ENCODE assay signal across 8 cellular contexts in the genomic region with DNA sequence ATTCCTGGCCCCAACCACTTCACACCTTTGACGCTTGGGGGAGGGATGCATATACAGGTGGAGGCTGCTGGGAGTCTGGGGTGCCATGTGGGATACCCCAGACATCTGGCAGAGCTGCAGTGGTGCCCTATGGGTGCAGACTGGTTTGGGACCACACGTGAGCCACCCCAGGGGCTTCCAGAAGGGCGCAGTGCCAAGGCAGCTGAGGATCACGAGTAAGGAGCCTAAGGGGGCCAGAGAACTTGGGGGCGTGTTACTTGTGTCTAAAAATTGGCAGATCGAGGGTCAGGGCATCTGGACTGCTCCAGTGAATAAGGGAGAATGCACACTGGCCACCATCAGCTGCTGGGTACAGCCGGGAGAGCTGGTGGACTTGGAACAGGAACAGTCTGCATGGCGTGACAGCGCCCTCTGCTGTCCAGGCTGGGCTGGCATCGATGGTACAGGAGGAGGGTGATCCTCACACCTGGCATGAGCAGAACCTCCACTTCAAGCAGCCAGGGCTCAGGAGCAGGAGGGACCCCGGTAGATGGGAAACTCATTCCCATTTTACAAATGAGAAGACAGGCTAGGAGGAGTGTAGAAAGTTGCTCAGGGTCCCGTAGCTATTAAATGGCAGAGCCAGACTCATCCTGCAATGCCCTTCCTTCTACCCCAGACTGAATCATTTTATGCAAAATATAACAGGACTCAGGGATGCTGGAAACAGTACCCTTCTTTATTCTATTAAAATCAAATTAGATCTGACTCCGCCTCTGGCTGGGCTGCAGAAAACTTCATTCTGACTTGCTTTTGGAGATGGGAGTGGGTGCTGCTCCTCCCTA.
DNase-seq lines count a peak whose midpoint lies in the region; ATAC-seq and TF ChIP-seq lines count a peak whose summit lies in the region.

No MANE protein-coding gene starts in this region.

- H3K36me3 ChIP-seq in CD8-positive, alpha-beta memory T cell (ENCODE audit: insufficient read depth, low read length): no peaks in the 10 kb centered on the region

- TF ChIP-seq CTCF in WI38 (IDR thresholded peaks at IDR 0.05; ENCODE audit: low read depth, low read length) (peak; percentile 91), MCF 10A (IDR thresholded peaks at IDR 0.05; ENCODE audit: unreplicated experiment) (peak; percentile 97)

- H3K27ac ChIP-seq in CD8-positive, alpha-beta memory T cell (ENCODE audit: low read depth, low read length): no peak overlapping the region

- H3K27ac Mint-ChIP-seq in CD8-positive, alpha-beta memory T cell: peak overlapping the region in 1 of 8 donors; percentile 61
- no peak overlapping the region for H3K27ac Mint-ChIP-seq in MCF 10A (ENCODE audit: low read depth, unreplicated experiment)

- POLR2A ChIA-PET in CD8-positive, alpha-beta memory T cell (lab: Charles Lee): no interaction called here
- POLR2A ChIA-PET in HEK293T (lab: Yijun Ruan, JAX) (interaction anchor here (0.8 to 2.1 kb wide), 2 partner anchors 85 to 292 kb away, joined by 3 to 6 read pairs; a partner anchor contains a TSS), MCF 10A (lab: Yijun Ruan, JAX) (interaction anchor here (0.6 to 1.8 kb wide), 7 partner anchors 44 to 187 kb away, joined by 3 to 10 read pairs (median 3); no protein-coding TSS in a partner anchor)

- H3K4me3 Mint-ChIP-seq in CD8-positive, alpha-beta memory T cell: peak overlapping the region in 1 of 7 donors; percentile 1
- H3K4me3 Mint-ChIP-seq in MCF 10A (ENCODE audit: unreplicated experiment): no peak overlapping the region

- peaks cover 14 to 27% of the 10 kb centered on the region in 2 donors for H3K27me3 Mint-ChIP-seq in CD8-positive, alpha-beta memory T cell
- no peaks in the 10 kb centered on the region for H3K27me3 Mint-ChIP-seq in MCF 10A (ENCODE audit: insufficient read depth, unreplicated experiment)

- BruUV-seq in MCF 10A (replicated peaks; lab: Mats Ljungman, UMichigan): no TSS peak

- no peak for ATAC-seq in GM19467 (IDR thresholded peaks at IDR 0.05; ENCODE audit: unreplicated experiment)

- CTCF ChIA-PET in CD8-positive, alpha-beta memory T cell (lab: Charles Lee): interaction anchor here (0.6 to 4.2 kb wide), 25 partner anchors 9 to 266 kb away, joined by 3 to 23 read pairs (median 3); no protein-coding TSS in a partner anchor
- CTCF ChIA-PET in HEK293T (lab: Yijun Ruan, JAX) (interaction anchor here (0.6 to 5.5 kb wide), 16 partner anchors 9 to 179 kb away, joined by 3 to 44 read pairs (median 4); a partner anchor contains a TSS), MCF 10A (lab: Yijun Ruan, JAX) (interaction anchor here (0.6 to 6.9 kb wide), 47 partner anchors 10 to 514 kb away, joined by 3 to 153 read pairs (median 6); a partner anchor contains a TSS)

- H3K36me3 Mint-ChIP-seq in CD8-positive, alpha-beta memory T cell: no peaks in the 10 kb centered on the region
- no peaks in the 10 kb centered on the region for H3K36me3 Mint-ChIP-seq in MCF 10A (ENCODE audit: insufficient read depth, unreplicated experiment)

- no peak overlapping the region for H3K4me3 ChIP-seq in CD8-positive, alpha-beta memory T cell (ENCODE audit: low read length)
- H3K4me3 ChIP-seq in WI38 (ENCODE audit: low read depth, low read length): no peak overlapping the region

- DNase-seq in CD8-positive, alpha-beta memory T cell: peak; percentile 62 to 82 (median 75)
- DNase-seq in HEK293T (ENCODE audit: extremely low spot score): peak; percentile 85
- peak; percentile 74 for DNase-seq in NCI-H2227 treated with DMSO at 0.1 percent for 48 hours (lab: John Stamatoyannopoulos, UW)
- DNase-seq in MCF 10A (ENCODE audit: unreplicated experiment): peak; percentile 84
- peak; percentile 91 for DNase-seq in iPS-NIHi7 (ENCODE audit: extremely low spot score)
- peak; percentile 78 for DNase-seq in stimulated activated CD4-positive, alpha-beta T cell treated with anti-CD3 and anti-CD28 coated beads, Interleukin-12 subunit alpha, Interleukin-12 subunit beta, amount 100 ng/mL, for 4 hours

- intact Hi-C loops in MCF 10A (cut with micrococcal nuclease): loop anchor here (1.0 kb wide), 4 partner anchors 64 to 177 kb away; no protein-coding TSS in a partner anchor

- peaks cover 0 to 3% (median 0%) of the 10 kb centered on the region in 3 donors for H3K4me1 Mint-ChIP-seq in CD8-positive, alpha-beta memory T cell
- H3K4me1 Mint-ChIP-seq in MCF 10A (ENCODE audit: insufficient read depth, unreplicated experiment): peaks cover 5% of the 10 kb centered on the region

- no peaks in the 10 kb centered on the region for H3K9me3 Mint-ChIP-seq in CD8-positive, alpha-beta memory T cell
- H3K9me3 Mint-ChIP-seq in MCF 10A (ENCODE audit: unreplicated experiment): no peaks in the 10 kb centered on the region

- no peaks in the 10 kb centered on the region for H3K9me3 ChIP-seq in CD8-positive, alpha-beta memory T cell (ENCODE audit: low read length)

- no peaks in the 10 kb centered on the region for H3K27me3 ChIP-seq in CD8-positive, alpha-beta memory T cell (ENCODE audit: insufficient read depth, low read length, poor library complexity, severe bottlenecking)

- H3K4me1 ChIP-seq in CD8-positive, alpha-beta memory T cell (ENCODE audit: insufficient read depth, low read length): no peaks in the 10 kb centered on the region

TF ChIP-seq in HEK293T, 16 proteins besides CTCF, POLR2A, EP300 and RAD21:
- no peak for TF ChIP-seq FOXA1 (IDR thresholded peaks at IDR 0.05)
- no peak for TF ChIP-seq TARDBP (IDR thresholded peaks at IDR 0.05)
- TF ChIP-seq ELF4 (IDR thresholded peaks at IDR 0.05): no peak
- TF ChIP-seq LEF1 (IDR thresholded peaks at IDR 0.05; ENCODE audit: borderline replicate concordance): no peak
- TF ChIP-seq HDGF (IDR thresholded peaks at IDR 0.05; ENCODE audit: borderline replicate concordance): no peak
